1 cellular context compared by ENCODE assay signal in the genomic region with DNA sequence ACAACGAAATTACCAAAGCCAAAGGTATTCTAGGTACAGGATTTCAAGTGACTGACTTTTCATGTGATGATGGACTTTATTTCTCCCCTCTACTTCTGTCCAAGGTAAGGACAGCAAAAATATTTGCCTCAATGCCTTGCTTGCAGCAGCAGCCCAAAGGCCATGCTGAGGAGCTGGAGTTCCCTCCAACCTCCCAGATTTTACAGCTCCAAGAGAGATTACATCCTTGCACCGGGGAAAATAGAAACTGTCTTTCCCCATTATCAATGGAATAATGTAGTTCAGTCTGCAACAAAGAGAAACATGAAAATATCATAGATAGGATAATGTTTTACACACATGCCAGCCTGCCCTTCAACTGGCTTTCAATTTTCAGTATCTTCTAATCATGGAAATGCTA.
TF ChIP-seq lines count a peak whose summit lies in the region.

No MANE protein-coding gene starts in this region.

TF ChIP-seq in H1, 55 proteins besides CTCF, POLR2A, EP300 and RAD21:
- no peak for TF ChIP-seq JUN (IDR thresholded peaks at IDR 0.05; ENCODE audit: low read depth, low read length)
- TF ChIP-seq POLR2AphosphoS5 (IDR thresholded peaks at IDR 0.05; ENCODE audit: low read depth, low read length) = 0 out of 2 replicates have a peak, but pooled peaks have one; percentile 28
